8 cellular contexts compared by ENCODE assay signal in genomic region chr1:52702886-52703787, GRCh38. TPM values are rescaled to one million over a fixed set of nuclear protein-coding genes. Genes with fewer than 3 reads are reported as not detected.
A peak's percentile ranks its signal among the peaks of the same experiment; 100 is the strongest.
DNase-seq lines count a peak whose midpoint lies in the region; ATAC-seq, FAIRE-seq and TF ChIP-seq lines count a peak whose summit lies in the region.

No MANE protein-coding gene starts in this region.

- H3K27ac ChIP-seq in AG04450 (ENCODE audit: low read depth, low read length) = peak overlapping the region; percentile 52
- H3K27ac ChIP-seq in endothelial cell of umbilical vein (ENCODE audit: insufficient read depth, low read depth, low read length) = peak overlapping the region; percentile 2
- peak overlapping the region; percentile 24 for H3K27ac ChIP-seq in mesodermal cell (ENCODE audit: low read depth, low read length, severe bottlenecking)

- WGBS in mesodermal cell (ENCODE audit: insufficient coverage in 2 of 2), 2 experiments = 3 to 7% methylated on average over 28 to 31 of the region's 35 CpGs

- H3K36me3 ChIP-seq in endothelial cell of umbilical vein (ENCODE audit: control insufficient read depth in 2 of 2, extremely low read depth in 1 of 2, insufficient read depth in 2 of 2, low read length in 2 of 2) (no peaks in the 10 kb centered on the region), mesodermal cell (ENCODE audit: control insufficient read depth, insufficient read depth, low read length) (no peaks in the 10 kb centered on the region)

- H3K27me3 ChIP-seq in AG04450 (ENCODE audit: control insufficient read depth, insufficient read depth, low read length) = no peaks in the 10 kb centered on the region
- H3K27me3 ChIP-seq in endothelial cell of umbilical vein (ENCODE audit: control insufficient read depth in 2 of 2, insufficient read depth in 2 of 2, low read length in 2 of 2) = peaks cover 0 to 9% of the 10 kb centered on the region in 2 experiments

- dilution Hi-C loops in endothelial cell of umbilical vein (cut with MboI; ENCODE audit: extremely low pct_ligation_motif_present, low sequenced_read_pairs) = no loop called here

- DNase-seq in AG04450 (ENCODE audit: low read depth, low spot score) (no peak), NOMO-1 (lab: John Stamatoyannopoulos, UW; ENCODE audit: unreplicated experiment in 2 of 2) (peak; percentile 95 to 97), activated T-cell treated with anti-CD3 and anti-CD28 coated beads for 1 hour (ENCODE audit: low read depth) (peak; percentile 64), endothelial cell of umbilical vein (ENCODE audit: low read depth, low spot score) (peak; percentile 89)
- peak; percentile 48 for DNase-seq in stimulated activated CD8-positive, alpha-beta memory T cell treated with anti-CD3 and anti-CD28 coated beads, Interleukin-15, amount 100 ng/mL, for 1 hour (ENCODE audit: low read depth)

- H3K4me1 ChIP-seq in endothelial cell of umbilical vein (ENCODE audit: control insufficient read depth, extremely low read depth, insufficient read depth, low read length) (peaks cover 8% of the 10 kb centered on the region), mesodermal cell (ENCODE audit: control insufficient read depth, insufficient read depth, low read length, poor library complexity, severe bottlenecking) (peaks cover 3% of the 10 kb centered on the region)

- no TSS peak for BruUV-seq in endothelial cell of umbilical vein (replicated peaks; lab: Mats Ljungman, UMichigan)

- H3K4me2 ChIP-seq in endothelial cell of umbilical vein (ENCODE audit: insufficient read depth, low read length) = peak overlapping the region; percentile 75

- H3K9me3 ChIP-seq in AG04450 (ENCODE audit: control insufficient read depth, insufficient read depth, low read length) = no peaks in the 10 kb centered on the region; the same call in 1 of the 2 replicates
- no peaks in the 10 kb centered on the region for H3K9me3 ChIP-seq in endothelial cell of umbilical vein (replicated peaks; ENCODE audit: control insufficient read depth, insufficient read depth, low read length)
- no peaks in the 10 kb centered on the region for H3K9me3 ChIP-seq in mesodermal cell (ENCODE audit: control insufficient read depth, low read length)

- CTCF ChIA-PET in AG04450 (lab: Charles Lee) (interaction anchor here (0.5 to 0.6 kb wide), 3 partner anchors 22 to 195 kb away, joined by 3 to 8 read pairs (median 5); no protein-coding TSS in a partner anchor), endothelial cell of umbilical vein (lab: Charles Lee) (interaction anchor here (0.7 to 1.5 kb wide), 3 partner anchors 17 to 479 kb away, joined by 3 to 7 read pairs (median 4); partner anchors contain the start of gene ZYG11A)

- TF ChIP-seq POLR2A in GM19099 (IDR thresholded peaks at IDR 0.05; ENCODE audit: extremely low read depth, insufficient read length, low read depth) (peak; percentile 47), endothelial cell of umbilical vein (IDR thresholded peaks at IDR 0.05; ENCODE audit: low read depth, low read length) (peak; percentile 54)

- peak; percentile 86 for ATAC-seq in HG03439 (IDR thresholded peaks at IDR 0.05; ENCODE audit: unreplicated experiment)

- intact Hi-C loops in endothelial cell of umbilical vein (cut with micrococcal nuclease) = loop anchor here (5.0 kb wide), 3 partner anchors 139 to 344 kb away; partner anchors contain the start of genes ECHDC2 and ZYG11A

- no peak for TF ChIP-seq CTCF in AG04450 (IDR thresholded peaks at IDR 0.05; ENCODE audit: low read depth, low read length)
- TF ChIP-seq CTCF in endothelial cell of umbilical vein (IDR thresholded peaks at IDR 0.05; ENCODE audit: extremely low read depth in 1 of 2, insufficient read depth in 1 of 2, low read depth in 1 of 2, low read length in 2 of 2) = no peak

- FAIRE-seq in endothelial cell of umbilical vein (lab: Jason Lieb, UNC) = peak; percentile 95

- H3K9me1 ChIP-seq in endothelial cell of umbilical vein (replicated peaks; ENCODE audit: control insufficient read depth, extremely low read depth, insufficient read depth, low read length) = no peaks in the 10 kb centered on the region

- H3K4me3 ChIP-seq in AG04450 (ENCODE audit: low read depth, low read length) (peak overlapping the region; percentile 66), endothelial cell of umbilical vein (replicated peaks in 1 of 3; ENCODE audit: insufficient read depth in 1 of 3, low read depth in 1 of 3, low read length in 3 of 3) (peak overlapping the region; percentile 15 to 48 (median 32)), mesodermal cell (ENCODE audit: extremely low read depth, insufficient read depth, low read length, poor library complexity, severe bottlenecking) (peak overlapping the region; percentile 40)

- H3K9ac ChIP-seq in endothelial cell of umbilical vein (replicated peaks; ENCODE audit: extremely low read depth, insufficient read depth, low read length) = peak overlapping the region; percentile 56

- no peaks in the 10 kb centered on the region for H4K20me1 ChIP-seq in endothelial cell of umbilical vein (replicated peaks; ENCODE audit: control insufficient read depth, extremely low read depth, insufficient read depth, low read length)

- H2AFZ ChIP-seq in endothelial cell of umbilical vein (ENCODE audit: low read depth, low read length) = peak overlapping the region; percentile 92

- POLR2A ChIA-PET in AG04450 (lab: Yijun Ruan, JAX) = interaction anchor here (0.6 to 1.6 kb wide), 3 partner anchors 23 to 221 kb away, joined by 3 to 5 read pairs (median 4); partner anchors contain the start of gene ZYG11B
- POLR2A ChIA-PET in endothelial cell of umbilical vein (lab: Charles Lee) = no interaction called here

- H3K79me2 ChIP-seq in endothelial cell of umbilical vein (ENCODE audit: control insufficient read depth, insufficient read depth, low read length) = no peaks in the 10 kb centered on the region

TF ChIP-seq in endothelial cell of umbilical vein, 7 proteins besides CTCF, POLR2A, EP300 and RAD21:
- peak; percentile 92 for TF ChIP-seq MAX (IDR thresholded peaks at IDR 0.05; ENCODE audit: insufficient read depth, insufficient read length)
- TF ChIP-seq GATA2 (IDR thresholded peaks at IDR 0.05; ENCODE audit: insufficient read depth, insufficient read length, low read depth, low read length) = no peak
- peak; percentile 24 for TF ChIP-seq POLR2AphosphoS5 (IDR thresholded peaks at IDR 0.05; ENCODE audit: insufficient read depth, low read depth, low read length)
TF ChIP-seq in endothelial cell of umbilical vein: peak in this region for 2.

RNA-seq across cellular contexts. Expression of gene COA7, which starts 5.0 kb away (rescaled TPM):
- polyA plus RNA-seq in AG04450 (2011; rRNA removed) (12.0 and 13.8 TPM in 2 replicates), endothelial cell of umbilical vein (10.7 and 11.7 TPM in 2 replicates)
- 16.0 and 18.7 TPM in 2 replicates for polyA minus RNA-seq in AG04450 (2011; rRNA and poly(A)+ RNA removed)
- total RNA-seq in endothelial cell of umbilical vein = 28.6 and 30.6 TPM in 2 replicates
- polyA plus RNA-seq in endothelial cell of umbilical vein (2011; cell fraction: cytosol; rRNA removed) = 14.3 and 17.5 TPM in 2 replicates
- 5.4 and 5.8 TPM in 2 replicates for polyA plus RNA-seq in endothelial cell of umbilical vein (2011; cell fraction: nucleus; rRNA removed)
- polyA plus RNA-seq in endothelial cell of umbilical vein (2012) = 17.5 and 30.5 TPM in 2 replicates
- 18.3 and 22.1 TPM in 2 replicates for polyA minus RNA-seq in endothelial cell of umbilical vein
- 19.4 TPM for polyA minus RNA-seq in endothelial cell of umbilical vein (2011; cell fraction: cytosol; rRNA and poly(A)+ RNA removed)
- polyA minus RNA-seq in endothelial cell of umbilical vein (2011; cell fraction: nucleus; rRNA and poly(A)+ RNA removed) = 1.9 and 3.6 TPM in 2 replicates
- polyA plus RNA-seq in mesodermal cell (2013, experiment 1 of 2) = 7.9 TPM
- polyA plus RNA-seq in mesodermal cell (2013, experiment 2 of 2) = 7.5 TPM

RNA-seq across cellular contexts. Expression of gene ZYG11B, which starts 23.1 kb away (rescaled TPM):
- 21.5 and 26.1 TPM in 2 replicates for polyA plus RNA-seq in AG04450 (2011; rRNA removed)
- polyA minus RNA-seq in AG04450 (2011; rRNA and poly(A)+ RNA removed) = 42.6 and 56.5 TPM in 2 replicates
- 27.0 and 27.2 TPM in 2 replicates for total RNA-seq in endothelial cell of umbilical vein
- polyA plus RNA-seq in endothelial cell of umbilical vein = 7.3 and 8.2 TPM in 2 replicates
- 7.5 and 8.1 TPM in 2 replicates for polyA plus RNA-seq in endothelial cell of umbilical vein (2011; cell fraction: cytosol; rRNA removed)
- 8.5 and 10.3 TPM in 2 replicates for polyA plus RNA-seq in endothelial cell of umbilical vein (2011; cell fraction: nucleus; rRNA removed)
- polyA plus RNA-seq in endothelial cell of umbilical vein (2012) = 9.2 and 12.6 TPM in 2 replicates
- 47.1 and 49.6 TPM in 2 replicates for polyA minus RNA-seq in endothelial cell of umbilical vein
- polyA minus RNA-seq in endothelial cell of umbilical vein (2011; cell fraction: cytosol; rRNA and poly(A)+ RNA removed) = 11.8 TPM
- 27.5 and 43.5 TPM in 2 replicates for polyA minus RNA-seq in endothelial cell of umbilical vein (2011; cell fraction: nucleus; rRNA and poly(A)+ RNA removed)
- polyA plus RNA-seq in mesodermal cell (2013, experiment 1 of 2) = 17.4 TPM
- 18.5 TPM for polyA plus RNA-seq in mesodermal cell (2013, experiment 2 of 2)

Comparison
In these comparisons a context has a peak if more than half of its experiments do, and no peak if none do; other contexts are left out.
1. H3K27ac ChIP-seq: peak in every context shown above with its lines; median percentile 52 in AG04450; 24 in mesodermal cell; 2 in endothelial cell of umbilical vein.